In genomic region chr12:3745152-3745551, GRCh38 we compare ENCODE assay signal across 33 cellular contexts. TPM values are rescaled to one million over a fixed set of nuclear protein-coding genes. Genes with fewer than 3 reads are reported as not detected.
DNase-seq lines count a peak whose midpoint lies in the region; ATAC-seq and TF ChIP-seq lines count a peak whose summit lies in the region.
"Had no signal": no experiment of that assay in that cellular context is flagged by ENCODE, and none has a peak within 500 bp of the region (broad histone marks: within the 10 kb centered on the region; RNA-seq: fewer than 3 reads in every experiment).

No MANE protein-coding gene starts in this region.

- H2BK5ac ChIP-seq in H9 (ENCODE audit: insufficient read length, low read length): no peak overlapping the region

- no peak overlapping the region for H3T11ph ChIP-seq in H9 (ENCODE audit: low read length)

- H3K4me3 Mint-ChIP-seq in activated T-cell treated with anti-CD3 and anti-CD28 coated beads, Interleukin-2, amount 50 U/mL, for 24 hours: no peak overlapping the region
- H3K4me3 Mint-ChIP-seq in H9 (no peak overlapping the region), osteocyte (ENCODE audit: unreplicated experiment) (no peak overlapping the region), progenitor cell of endocrine pancreas (ENCODE audit: low read depth) (no peak overlapping the region)
- peak overlapping the region; percentile 18 for H3K4me3 Mint-ChIP-seq in central memory CD8-positive, alpha-beta T cell

- H4K8ac ChIP-seq in H9 (replicated peaks; ENCODE audit: insufficient read length, low read depth, low read length): no peak overlapping the region

- TF ChIP-seq CTCF in H9 (conservative IDR thresholded peaks at IDR 0.05): no peak
- no peak for TF ChIP-seq CTCF in osteocyte (IDR thresholded peaks at IDR 0.05)
- TF ChIP-seq CTCF in progenitor cell of endocrine pancreas (IDR thresholded peaks at IDR 0.05; ENCODE audit: unreplicated experiment): no peak

- no peaks in the 10 kb centered on the region for H3K9me3 Mint-ChIP-seq in activated T-cell treated with anti-CD3 and anti-CD28 coated beads, Interleukin-2, amount 50 U/mL, for 24 hours
- peaks cover 0 to 2% of the 10 kb centered on the region in 2 experiments; a peak in 1 of 5 replicates for H3K9me3 Mint-ChIP-seq in H9
- H3K9me3 Mint-ChIP-seq in central memory CD8-positive, alpha-beta T cell: no peaks in the 10 kb centered on the region
- H3K9me3 Mint-ChIP-seq in osteocyte (ENCODE audit: unreplicated experiment): peaks cover 6% of the 10 kb centered on the region
- H3K9me3 Mint-ChIP-seq in progenitor cell of endocrine pancreas (ENCODE audit: low read depth): no peaks in the 10 kb centered on the region

- H2BK120ac ChIP-seq in H9 (ENCODE audit: low read depth, low read length, poor library complexity, severe bottlenecking): no peak overlapping the region

- H3K27ac ChIP-seq in H9 (ENCODE audit: insufficient read length, low read depth, low read length): no peak overlapping the region
- H3K27ac ChIP-seq: ascending aorta, cardiac muscle cell, esophagus squamous epithelium, psoas muscle, WERI-Rb-1 had no signal

- no peak overlapping the region for H2BK20ac ChIP-seq in H9 (ENCODE audit: low read depth, low read length, poor library complexity, severe bottlenecking)

- WGBS in H9 (ENCODE audit: extremely low coverage, insufficient read length, low lambda C conversion rate): no CpG with 5 or more reads among the region's 6 CpGs

- H2AFZ ChIP-seq in H9 (ENCODE audit: low read length): no peak overlapping the region

- no peaks in the 10 kb centered on the region for H3K79me1 ChIP-seq in H9 (ENCODE audit: insufficient read depth, low read depth, low read length, poor library complexity, severe bottlenecking)

- H3K56ac ChIP-seq in H9 (ENCODE audit: insufficient read length, low read depth, low read length): no peak overlapping the region

- no peak overlapping the region for H3K4ac ChIP-seq in H9 (ENCODE audit: low read depth, low read length)

- ATAC-seq in central memory CD8-positive, alpha-beta T cell (replicated peaks; ENCODE audit: extremely low read depth, poor library complexity, severe bottlenecking): no peak
- ATAC-seq: HCT116, K562, left lobe of liver, PC-3, psoas muscle, Right ventricle myocardium inferior had no signal

- no peak overlapping the region for H3K9ac ChIP-seq in H9 (ENCODE audit: extremely low read depth, insufficient read length, low read length)

- H3K14ac ChIP-seq in H9 (ENCODE audit: insufficient read depth, low read length): no peak overlapping the region

- no peaks in the 10 kb centered on the region for H3K9me3 ChIP-seq in H9 (ENCODE audit: control insufficient read depth, low read depth, low read length)
- H3K9me3 ChIP-seq: ascending aorta, Caco-2, psoas muscle had no signal

- no peak overlapping the region for H3K18ac ChIP-seq in H9 (ENCODE audit: insufficient read length, low read depth, low read length)

- no peak overlapping the region for H3K4me2 ChIP-seq in H9 (ENCODE audit: insufficient read depth, insufficient read length, low read length)

- no peak overlapping the region for H2AK5ac ChIP-seq in H9 (ENCODE audit: insufficient read length, low read length)

- H3K4me1 ChIP-seq in H9 (ENCODE audit: insufficient read depth, low read length): no peaks in the 10 kb centered on the region
- H3K4me1 ChIP-seq: ascending aorta, psoas muscle had no signal

- H4K91ac ChIP-seq in H9 (ENCODE audit: insufficient read length, low read depth, low read length): no peak overlapping the region

- no peak overlapping the region for H2BK12ac ChIP-seq in H9 (ENCODE audit: insufficient read length, low read depth, low read length)

- H3K27me3 ChIP-seq in H9 (ENCODE audit: insufficient read depth, low read length): no peaks in the 10 kb centered on the region
- H3K27me3 ChIP-seq: ascending aorta, esophagus squamous epithelium had no signal

- no peaks in the 10 kb centered on the region for H3K27me3 Mint-ChIP-seq in activated T-cell treated with anti-CD3 and anti-CD28 coated beads, Interleukin-2, amount 50 U/mL, for 24 hours
- H3K27me3 Mint-ChIP-seq in H9 (ENCODE audit: low read depth) (peaks cover 5% of the 10 kb centered on the region), osteocyte (ENCODE audit: unreplicated experiment) (peaks cover 7% of the 10 kb centered on the region), progenitor cell of endocrine pancreas (peaks cover 15% of the 10 kb centered on the region)
- H3K27me3 Mint-ChIP-seq in central memory CD8-positive, alpha-beta T cell: no peaks in the 10 kb centered on the region

- H4K5ac ChIP-seq in H9 (ENCODE audit: insufficient read length, low read depth, low read length): no peak overlapping the region

- H3K79me2 ChIP-seq in H9 (ENCODE audit: insufficient read depth, low read length): no peaks in the 10 kb centered on the region

- H3K23ac ChIP-seq in H9 (ENCODE audit: insufficient read length, low read depth, low read length): no peak overlapping the region

- no peaks in the 10 kb centered on the region for H4K20me1 ChIP-seq in H9 (ENCODE audit: control insufficient read depth, insufficient read depth, insufficient read length)

- no peak overlapping the region for H2BK15ac ChIP-seq in H9 (ENCODE audit: low read depth, low read length)

- H3K23me2 ChIP-seq in H9 (ENCODE audit: insufficient read length, low read depth, low read length, poor library complexity, severe bottlenecking): no peaks in the 10 kb centered on the region

- H3K4me1 Mint-ChIP-seq in activated T-cell treated with anti-CD3 and anti-CD28 coated beads, Interleukin-2, amount 50 U/mL, for 24 hours (ENCODE audit: low read depth): peaks cover 59% of the 10 kb centered on the region
- H3K4me1 Mint-ChIP-seq in H9: 0 out of 4 replicates have a peak, but pooled peaks cover 0 to 3% of the 10 kb centered on the region in 2 experiments
- peaks cover 45% of the 10 kb centered on the region for H3K4me1 Mint-ChIP-seq in central memory CD8-positive, alpha-beta T cell
- H3K4me1 Mint-ChIP-seq in osteocyte (ENCODE audit: unreplicated experiment): no peaks in the 10 kb centered on the region
- H3K4me1 Mint-ChIP-seq in progenitor cell of endocrine pancreas (ENCODE audit: low read depth): no peaks in the 10 kb centered on the region

- peaks cover 83% of the 10 kb centered on the region for H3K36me3 Mint-ChIP-seq in activated T-cell treated with anti-CD3 and anti-CD28 coated beads, Interleukin-2, amount 50 U/mL, for 24 hours (ENCODE audit: low read depth)
- H3K36me3 Mint-ChIP-seq in H9 (ENCODE audit: insufficient read depth in 1 of 3, low read depth in 3 of 3) (peaks cover 0 to 3% (median 0%) of the 10 kb centered on the region in 3 experiments; a peak in 3 of 7 replicates), osteocyte (ENCODE audit: unreplicated experiment) (no peaks in the 10 kb centered on the region), progenitor cell of endocrine pancreas (ENCODE audit: insufficient read depth) (no peaks in the 10 kb centered on the region)
- H3K36me3 Mint-ChIP-seq in central memory CD8-positive, alpha-beta T cell (ENCODE audit: insufficient read depth): peaks cover 8% of the 10 kb centered on the region

- no peak for DNase-seq in activated T-cell treated with anti-CD3 and anti-CD28 coated beads, Interleukin-2, amount 50 U/mL, for 24 hours
- DNase-seq in activated T-cell treated with anti-CD3 and anti-CD28 coated beads, Interleukin-2, amount 50 U/mL, for 1 hour: no peak
- peak; percentile 29 for DNase-seq in H9
- no peak for DNase-seq in central memory CD8-positive, alpha-beta T cell (ENCODE audit: low spot score in 2 of 2)
- DNase-seq in osteocyte (ENCODE audit: extremely low spot score, unreplicated experiment): peak; percentile 44
- DNase-seq in SIG-M5 (lab: John Stamatoyannopoulos, UW): no peak
- DNase-seq in DMS 273 (lab: John Stamatoyannopoulos, UW; ENCODE audit: unreplicated experiment): no peak
- no peak for DNase-seq in progenitor cell of endocrine pancreas (ENCODE audit: low spot score, unreplicated experiment)
- DNase-seq: activated CD4-positive, alpha-beta T cell treated with anti-CD3 and anti-CD28 coated beads, Interleukin-2, amount 50 U/mL, for 4 hours; activated naive CD4-positive, alpha-beta T cell treated with anti-CD3 and anti-CD28 coated beads, Interleukin-2, amount 50 U/mL, for 16 hours; Caco-2; cortex of kidney; DND-41; esophagus squamous epithelium; hippocampal formation; mesenchymal stem cell; NCI-H1105; NCI-H187 treated with DMSO at 0.1 percent for 48 hours; NCI-H524; NK-92 treated with Interleukin-12 subunit alpha and Interleukin-12 subunit beta, amount 100 ng/mL, for 24 hours; PC-3; psoas muscle; stimulated activated CD4-positive, alpha-beta T cell treated with anti-CD3 and anti-CD28 coated beads, Interleukin-15, amount 100 ng/mL, for 24 hours; stimulated activated naive CD4-positive, alpha-beta T cell; T-helper 9 cell; WERI-Rb-1 had no signal

- H3K27ac Mint-ChIP-seq in activated T-cell treated with anti-CD3 and anti-CD28 coated beads, Interleukin-2, amount 50 U/mL, for 24 hours: peak overlapping the region; percentile 83
- H3K27ac Mint-ChIP-seq in H9 (no peak overlapping the region; a peak in 1 of 7 replicates), osteocyte (ENCODE audit: unreplicated experiment) (no peak overlapping the region), progenitor cell of endocrine pancreas (no peak overlapping the region)
- peak overlapping the region; percentile 71 for H3K27ac Mint-ChIP-seq in central memory CD8-positive, alpha-beta T cell (ENCODE audit: low read depth)

RNA-seq across cellular contexts. Expression of gene CRACR2A, which starts 7.8 kb away (rescaled TPM):
- 2.0 and 2.1 TPM in 2 replicates for total RNA-seq in H9 (2021)
- total RNA-seq in osteocyte: 0.08 and 0.13 TPM in 2 replicates
- total RNA-seq in progenitor cell of endocrine pancreas: 3.0 and 3.3 TPM in 2 replicates
- total RNA-seq: M059J, PC-3 had no signal

Comparison
In these comparisons a context has a peak if more than half of its experiments do, and no peak if none do; other contexts are left out.
1. DNase-seq: peak in H9 (single experiment) and osteocyte (single experiment); none in activated T-cell treated with anti-CD3 and anti-CD28 coated beads, Interleukin-2, amount 50 U/mL, for 24 hours (single experiment), activated T-cell treated with anti-CD3 and anti-CD28 coated beads, Interleukin-2, amount 50 U/mL, for 1 hour (single experiment), central memory CD8-positive, alpha-beta T cell (0 of 2), SIG-M5 (single experiment), DMS 273 (single experiment) and progenitor cell of endocrine pancreas (single experiment).
2. H3K27ac Mint-ChIP-seq: peak in activated T-cell treated with anti-CD3 and anti-CD28 coated beads, Interleukin-2, amount 50 U/mL, for 24 hours (single experiment) and central memory CD8-positive, alpha-beta T cell (single experiment); none in H9 (0 of 3), osteocyte (single experiment) and progenitor cell of endocrine pancreas (single experiment).